Comparison of ENCODE assay signal across 11 cellular contexts in the genomic region with DNA sequence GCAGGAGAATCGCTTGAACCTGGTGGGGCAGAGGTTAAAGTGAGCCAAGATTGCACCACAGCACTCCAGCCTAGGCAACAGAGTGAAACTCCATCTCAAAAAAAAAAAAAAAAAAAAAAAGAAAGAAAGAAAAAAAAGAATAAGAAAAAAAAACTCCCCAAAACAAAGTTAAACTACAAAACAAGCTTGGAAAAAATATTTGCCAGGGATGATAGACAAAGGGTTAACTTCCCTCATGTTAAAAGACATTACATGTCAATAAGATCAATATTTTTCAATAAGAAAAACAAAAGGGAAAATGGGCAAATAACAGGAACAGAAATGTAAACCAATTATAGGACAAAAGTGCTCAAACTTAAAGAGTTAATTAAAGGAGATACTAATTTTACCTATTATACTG. TPM values are rescaled to one million over a fixed set of nuclear protein-coding genes. Genes with fewer than 3 reads are reported as not detected.
DNase-seq lines count a peak whose midpoint lies in the region; ATAC-seq, FAIRE-seq and TF ChIP-seq lines count a peak whose summit lies in the region.
"Had no signal": no experiment of that assay in that cellular context is flagged by ENCODE, and none has a peak within 500 bp of the region (broad histone marks: within the 10 kb centered on the region; RNA-seq: fewer than 3 reads in every experiment).

No MANE protein-coding gene starts in this region.

- no peak overlapping the region for H3K4me3 ChIP-seq in DND-41 (ENCODE audit: low read depth in 1 of 2, low read length in 2 of 2)
- peak overlapping the region; percentile 94 for H3K4me3 ChIP-seq in fibroblast of villous mesenchyme (ENCODE audit: low read depth, low read length)
- peak overlapping the region; percentile 64 to 89 (median 79) for H3K4me3 ChIP-seq in gastrocnemius medialis

- FAIRE-seq in GM12892 (lab: Jason Lieb, UNC), result no peak

- no peak overlapping the region for H3K9ac ChIP-seq in DND-41 (ENCODE audit: low read depth, low read length)

- peak overlapping the region; percentile 67; the same call in 1 of the 2 replicates for H3K4me2 ChIP-seq in DND-41 (ENCODE audit: insufficient read depth, low read length)

- no peak overlapping the region for H2AFZ ChIP-seq in DND-41 (ENCODE audit: low read depth, low read length)

- H3K79me2 ChIP-seq in DND-41 (ENCODE audit: insufficient read depth, low read length), result no peaks in the 10 kb centered on the region

- H3K4me1 ChIP-seq in DND-41 (ENCODE audit: insufficient read depth, low read length) (peaks cover 66% of the 10 kb centered on the region), gastrocnemius medialis (peaks cover 47 to 52% of the 10 kb centered on the region in 2 donors)

- intact Hi-C loops in gastrocnemius medialis (cut with DNase I; ENCODE audit: low total_unique reads), result loop anchor here (1.0 to 5.0 kb wide), 5 partner anchors 59 to 291 kb away; partner anchors contain the start of genes ATF1, POU6F1 and SLC11A2

- DNase-seq in DND-41 (no peak), fibroblast of villous mesenchyme (ENCODE audit: low read depth) (no peak), gastrocnemius medialis (no peak), GM12892 (ENCODE audit: insufficient read length) (no peak)
- DNase-seq in activated effector memory CD4-positive, alpha-beta T cell treated with anti-CD3 and anti-CD28 coated beads, Interleukin-2, amount 50 U/mL, for 16 hours, result no peak
- DNase-seq in activated T-cell treated with anti-CD3 and anti-CD28 coated beads, Interleukin-2, amount 50 U/mL, for 24 hours, result no peak

- H3K27me3 ChIP-seq in DND-41 (ENCODE audit: insufficient read depth, low read length, poor library complexity) (no peaks in the 10 kb centered on the region), gastrocnemius medialis (no peaks in the 10 kb centered on the region)

- H3K27ac ChIP-seq in DND-41 (ENCODE audit: low read length) (no peak overlapping the region), VCaP (peak overlapping the region; percentile 89), gastrocnemius medialis (peak overlapping the region; percentile 83 to 91 (median 87))

- no peak for ATAC-seq in DND-41 (ENCODE audit: insufficient read depth, low read depth)
- ATAC-seq in gastrocnemius medialis, result no peak
- ATAC-seq in GM21381 (IDR thresholded peaks at IDR 0.05; ENCODE audit: unreplicated experiment), result no peak

- H3K9me3 ChIP-seq in DND-41 (ENCODE audit: insufficient read depth, low read length, severe bottlenecking), result no peaks in the 10 kb centered on the region
- no peaks in the 10 kb centered on the region for H3K9me3 ChIP-seq in gastrocnemius medialis

- H3K36me3 ChIP-seq in DND-41 (ENCODE audit: insufficient read depth, low read length) (no peaks in the 10 kb centered on the region), gastrocnemius medialis (peaks cover 0 to 12% of the 10 kb centered on the region in 2 donors)

- H3K27me3 Mint-ChIP-seq in activated T-cell treated with anti-CD3 and anti-CD28 coated beads, Interleukin-2, amount 50 U/mL, for 24 hours, result no peaks in the 10 kb centered on the region

- no peaks in the 10 kb centered on the region for H3K9me3 Mint-ChIP-seq in activated T-cell treated with anti-CD3 and anti-CD28 coated beads, Interleukin-2, amount 50 U/mL, for 24 hours
- H3K9me3 Mint-ChIP-seq: neural crest cell had no signal

- TF ChIP-seq CTCF in DND-41 (IDR thresholded peaks at IDR 0.05; ENCODE audit: borderline replicate concordance, extremely low read depth, low read length, poor library complexity, severe bottlenecking) (no peak), VCaP (conservative IDR thresholded peaks at IDR 0.05) (no peak), fibroblast of villous mesenchyme (IDR thresholded peaks at IDR 0.05; ENCODE audit: insufficient read depth, low read depth, low read length) (no peak), gastrocnemius medialis (IDR thresholded peaks at IDR 0.05 in 4 of 5, conservative IDR thresholded peaks at IDR 0.05 in 1 of 5) (no peak)

- H4K20me1 ChIP-seq in DND-41 (ENCODE audit: insufficient read depth, low read length), result no peaks in the 10 kb centered on the region

- H3K36me3 Mint-ChIP-seq in activated T-cell treated with anti-CD3 and anti-CD28 coated beads, Interleukin-2, amount 50 U/mL, for 24 hours (ENCODE audit: low read depth), result no peaks in the 10 kb centered on the region

- in situ Hi-C loops in gastrocnemius medialis (cut with MboI; ENCODE audit: low sequenced_read_pairs in 4 of 4), result loop anchor here in 2 of 4 donors (5.0 to 10.0 kb wide), 2 partner anchors 56 to 99 kb away; partner anchors contain the start of gene SLC11A2 (in 1 of the 2)

- peaks cover 25% of the 10 kb centered on the region for H3K4me1 Mint-ChIP-seq in activated T-cell treated with anti-CD3 and anti-CD28 coated beads, Interleukin-2, amount 50 U/mL, for 24 hours (ENCODE audit: low read depth)

- no peak overlapping the region for H3K4me3 Mint-ChIP-seq in activated T-cell treated with anti-CD3 and anti-CD28 coated beads, Interleukin-2, amount 50 U/mL, for 24 hours
- H3K4me3 Mint-ChIP-seq: neural crest cell had no signal

- no peak for TF ChIP-seq POLR2A in gastrocnemius medialis (IDR thresholded peaks at IDR 0.05)
- no peak for TF ChIP-seq POLR2A in GM12892 (IDR thresholded peaks at IDR 0.05; ENCODE audit: low read depth, low read length)

- H3K27ac Mint-ChIP-seq in activated T-cell treated with anti-CD3 and anti-CD28 coated beads, Interleukin-2, amount 50 U/mL, for 24 hours, result no peak overlapping the region

RNA-seq across cellular contexts. Expression of gene HIGD1C, which starts 26.4 kb away (rescaled TPM):
- total RNA-seq in fibroblast of villous mesenchyme, result not detected in 2 replicates
- not detected for total RNA-seq in gastrocnemius medialis
- not detected for polyA plus RNA-seq in GM12892 (2012; ENCODE audit: missing spikeins)
- total RNA-seq: Daoy, neural crest cell, subcutaneous adipose tissue had no signal

Comparison
In these comparisons a context has a peak if more than half of its experiments do, and no peak if none do; other contexts are left out.
1. H3K4me3 ChIP-seq: peak in fibroblast of villous mesenchyme (single experiment) and gastrocnemius medialis (4 of 4); none in DND-41 (0 of 2).